ENCODE assay signal across 24 cellular contexts in genomic region chr5:97951139-97951538, GRCh38.
"Had no signal": no experiment of that assay in that cellular context is flagged by ENCODE, and none has a peak within 500 bp of the region (broad histone marks: within the 10 kb centered on the region; RNA-seq: fewer than 3 reads in every experiment).

No MANE protein-coding gene starts in this region.

- H3K4me3 ChIP-seq: colonic mucosa, coronary artery, dorsolateral prefrontal cortex, esophagus muscularis mucosa, esophagus squamous epithelium, gastrocnemius medialis, gastroesophageal sphincter, heart left ventricle, heart right ventricle had no signal

- H3K4me1 ChIP-seq: colonic mucosa, esophagus muscularis mucosa, esophagus squamous epithelium, foreskin keratinocyte, gastrocnemius medialis, gastroesophageal sphincter, heart left ventricle, heart right ventricle had no signal

- DNase-seq: colonic mucosa; cortex of kidney; dermis blood vessel endothelial cell; dorsolateral prefrontal cortex; effector CD4-positive, alpha-beta T cell; effector CD8-positive, alpha-beta T cell; effector memory CD4-positive, alpha-beta T cell; effector memory CD8-positive, alpha-beta T cell; endodermal cell; erythroblast; esophagus squamous epithelium; foreskin fibroblast; foreskin keratinocyte; foreskin melanocyte; gastrocnemius medialis; glutamatergic neuron; head of caudate nucleus; heart left ventricle; heart right ventricle had no signal

- ATAC-seq: effector memory CD8-positive, alpha-beta T cell; esophagus mucosa; foreskin keratinocyte; gastrocnemius medialis; gastroesophageal sphincter; heart left ventricle; heart right ventricle had no signal

- H3K27me3 ChIP-seq: colonic mucosa, dorsolateral prefrontal cortex, esophagus muscularis mucosa, esophagus squamous epithelium, foreskin keratinocyte, gastrocnemius medialis, gastroesophageal sphincter, heart left ventricle, heart right ventricle had no signal

- H3K36me3 ChIP-seq: colonic mucosa, esophagus muscularis mucosa, esophagus squamous epithelium, gastrocnemius medialis, gastroesophageal sphincter, heart left ventricle, heart right ventricle had no signal

- H3K9me3 ChIP-seq: colonic mucosa, esophagus squamous epithelium, gastrocnemius medialis, gastroesophageal sphincter had no signal

- H3K27ac ChIP-seq: colonic mucosa, coronary artery, dorsolateral prefrontal cortex, epithelial cell of prostate, esophagus muscularis mucosa, esophagus squamous epithelium, foreskin keratinocyte, gastrocnemius medialis, gastroesophageal sphincter, heart left ventricle, heart right ventricle had no signal
